22 cellular contexts compared by ENCODE assay signal in the genomic region with DNA sequence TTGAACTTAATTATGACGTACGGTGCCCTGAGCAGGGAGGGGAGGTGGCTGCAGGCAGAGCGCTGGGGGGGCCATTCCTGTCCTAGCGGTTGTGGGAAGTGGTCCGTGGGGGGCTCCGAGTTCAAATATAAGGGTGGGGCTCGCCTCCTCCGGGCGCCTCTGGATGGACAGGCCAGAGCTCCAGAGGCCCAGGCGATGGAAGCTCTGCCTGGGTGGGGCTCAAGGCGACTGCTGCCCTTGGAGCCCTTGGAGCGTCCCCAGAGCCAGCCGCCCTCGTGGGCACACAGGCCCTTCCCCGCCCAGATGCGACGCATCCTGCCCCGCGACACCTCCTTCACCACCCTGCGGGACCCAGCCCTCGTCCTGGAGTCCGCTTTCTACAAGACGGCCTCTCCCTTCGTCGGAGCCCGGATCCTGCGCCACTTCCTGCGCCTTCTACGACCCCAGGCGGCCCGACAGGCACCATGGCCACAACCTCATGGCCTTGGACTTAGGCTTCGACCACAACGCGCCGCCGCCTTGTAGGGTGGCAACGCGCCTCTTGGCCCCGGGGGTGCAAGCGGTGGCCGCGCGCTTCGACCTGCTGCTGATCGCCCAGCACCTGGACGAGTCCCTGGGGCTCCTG. TPM values are rescaled to one million over a fixed set of nuclear protein-coding genes. Genes with fewer than 3 reads are reported as not detected.
DNase-seq lines count a peak whose midpoint lies in the region; ATAC-seq and TF ChIP-seq lines count a peak whose summit lies in the region.
"Had no signal": no experiment of that assay in that cellular context is flagged by ENCODE, and none has a peak within 500 bp of the region (broad histone marks: within the 10 kb centered on the region; RNA-seq: fewer than 3 reads in every experiment).

No MANE protein-coding gene starts in this region.

- CTCF ChIA-PET in CD4-positive, alpha-beta T cell (lab: Charles Lee) = no interaction called here
- CTCF ChIA-PET in activated CD4-positive, alpha-beta T cell treated with anti-CD3 and anti-CD28 coated beads for 36 hours (lab: Charles Lee) = no interaction called here

- H3K9me3 ChIP-seq in esophagus muscularis mucosa = no peaks in the 10 kb centered on the region
- no peaks in the 10 kb centered on the region for H3K9me3 ChIP-seq in osteoblast (ENCODE audit: low read depth, low read length)
- no peaks in the 10 kb centered on the region for H3K9me3 ChIP-seq in CD4-positive, alpha-beta T cell (ENCODE audit: control insufficient read depth, low read length)
- H3K9me3 ChIP-seq: A549, BE2C, Peyer's patch had no signal

- in situ Hi-C loops in GM13977 (cut with MboI; ENCODE audit: low pct_unique_long_range_greater_than_20kb, low sequenced_read_pairs, unreplicated experiment) = no loop called here

- H3K27me3 ChIP-seq in H7 (ENCODE audit: control insufficient read depth, insufficient read depth, low read length) = no peaks in the 10 kb centered on the region
- H3K27me3 ChIP-seq in esophagus muscularis mucosa = peaks cover 0 to 59% (median 7%) of the 10 kb centered on the region in 4 donors
- peaks cover 27% of the 10 kb centered on the region for H3K27me3 ChIP-seq in osteoblast (ENCODE audit: insufficient read depth, low read length)
- H3K27me3 ChIP-seq in CD4-positive, alpha-beta T cell (ENCODE audit: control insufficient read depth, insufficient read depth, low read length) = peaks cover under 1% of the 10 kb centered on the region
- H3K27me3 ChIP-seq: Peyer's patch had no signal

- 46% methylated on average over 29 of the region's 46 CpGs for WGBS in esophagus muscularis mucosa

- no peak overlapping the region for H3K4me3 Mint-ChIP-seq in CD4-positive, alpha-beta T cell
- H3K4me3 Mint-ChIP-seq in activated CD4-positive, alpha-beta T cell treated with anti-CD3 and anti-CD28 coated beads for 36 hours = no peak overlapping the region

- intact Hi-C loops in esophagus muscularis mucosa (cut with DNase I) = no loop called here
- intact Hi-C loops in CD4-positive, alpha-beta T cell (cut with DNase I, micrococcal nuclease) = no loop called here
- intact Hi-C loops in activated CD4-positive, alpha-beta T cell treated with anti-CD3 and anti-CD28 coated beads for 36 hours (cut with DNase I, micrococcal nuclease) = no loop called here

- H3K27ac ChIP-seq in esophagus muscularis mucosa (replicated peaks in 1 of 4) (no peak overlapping the region), osteoblast (ENCODE audit: low read depth, low read length) (no peak overlapping the region)
- H3K27ac ChIP-seq in CD4-positive, alpha-beta T cell (ENCODE audit: low read depth, low read length) = no peak overlapping the region
- H3K27ac ChIP-seq: A549, Peyer's patch had no signal

- no peak for ATAC-seq in CD4-positive, alpha-beta T cell (ENCODE audit: poor library complexity)
- ATAC-seq in activated CD4-positive, alpha-beta T cell treated with anti-CD3 and anti-CD28 coated beads for 36 hours = no peak
- ATAC-seq: A549, HCT116 had no signal

- H3K9me3 Mint-ChIP-seq in CD4-positive, alpha-beta T cell = no peaks in the 10 kb centered on the region
- no peaks in the 10 kb centered on the region for H3K9me3 Mint-ChIP-seq in activated CD4-positive, alpha-beta T cell treated with anti-CD3 and anti-CD28 coated beads for 36 hours (ENCODE audit: low read depth)

- no peaks in the 10 kb centered on the region for H3K79me2 ChIP-seq in osteoblast (ENCODE audit: insufficient read depth, low read length)

- no peak for TF ChIP-seq CTCF in esophagus muscularis mucosa (IDR thresholded peaks at IDR 0.05)
- no peak for TF ChIP-seq CTCF in osteoblast (IDR thresholded peaks at IDR 0.05; ENCODE audit: extremely low read depth, low read depth, low read length)
- TF ChIP-seq CTCF in CD4-positive, alpha-beta T cell (IDR thresholded peaks at IDR 0.05) = no peak
- no peak for TF ChIP-seq CTCF in GM13977 (IDR thresholded peaks at IDR 0.05; ENCODE audit: extremely low read depth, insufficient read depth, missing control alignments)

- no peak overlapping the region for H2AFZ ChIP-seq in osteoblast (ENCODE audit: low read length)

- POLR2A ChIA-PET in CD4-positive, alpha-beta T cell (lab: Charles Lee) = no interaction called here
- POLR2A ChIA-PET in activated CD4-positive, alpha-beta T cell treated with anti-CD3 and anti-CD28 coated beads for 36 hours (lab: Charles Lee) = no interaction called here

- H3K4me3 ChIP-seq in H7 (ENCODE audit: insufficient read depth, low read depth, low read length) (no peak overlapping the region), esophagus muscularis mucosa (no peak overlapping the region), osteoblast (ENCODE audit: insufficient read depth, low read length) (no peak overlapping the region)
- H3K4me3 ChIP-seq: A549, Peyer's patch had no signal

- peaks cover 0 to 8% (median 2%) of the 10 kb centered on the region in 4 donors for H3K4me1 ChIP-seq in esophagus muscularis mucosa
- no peaks in the 10 kb centered on the region for H3K4me1 ChIP-seq in osteoblast (ENCODE audit: insufficient read depth, low read length)
- H3K4me1 ChIP-seq: A549, BE2C, Peyer's patch had no signal

- H3K36me3 Mint-ChIP-seq in CD4-positive, alpha-beta T cell (ENCODE audit: low read depth) = no peaks in the 10 kb centered on the region
- no peaks in the 10 kb centered on the region for H3K36me3 Mint-ChIP-seq in activated CD4-positive, alpha-beta T cell treated with anti-CD3 and anti-CD28 coated beads for 36 hours (ENCODE audit: low read depth)

- no peak for TF ChIP-seq EP300 in esophagus muscularis mucosa (IDR thresholded peaks at IDR 0.05)

- H3K4me2 ChIP-seq in osteoblast (ENCODE audit: insufficient read depth, low read length) = no peak overlapping the region
- H3K4me2 ChIP-seq: A549 had no signal

- H3K27me3 Mint-ChIP-seq in CD4-positive, alpha-beta T cell = peaks cover 40% of the 10 kb centered on the region
- peaks cover 15% of the 10 kb centered on the region for H3K27me3 Mint-ChIP-seq in activated CD4-positive, alpha-beta T cell treated with anti-CD3 and anti-CD28 coated beads for 36 hours

- TF ChIP-seq POLR2A in esophagus muscularis mucosa (IDR thresholded peaks at IDR 0.05; ENCODE audit: low read depth) = no peak

- no peaks in the 10 kb centered on the region for H3K4me1 Mint-ChIP-seq in CD4-positive, alpha-beta T cell (ENCODE audit: low read depth)
- no peaks in the 10 kb centered on the region for H3K4me1 Mint-ChIP-seq in activated CD4-positive, alpha-beta T cell treated with anti-CD3 and anti-CD28 coated beads for 36 hours

- DNase-seq in AG20443 (ENCODE audit: low spot score) (peak; percentile 3), H7 (peak; percentile 59), esophagus muscularis mucosa (ENCODE audit: extremely low spot score) (peak; percentile 72), osteoblast (ENCODE audit: insufficient read length, low spot score, missing footprints) (peak; percentile 53), GM13977 (ENCODE audit: low spot score) (no peak)
- DNase-seq in CD4-positive, alpha-beta T cell = no peak
- DNase-seq in activated CD4-positive, alpha-beta T cell treated with anti-CD3 and anti-CD28 coated beads for 36 hours = no peak
- DNase-seq: BE2C, DMS79, Kasumi-1, NCI-H1048, NCI-H1436, NCI-H2029, NCI-H226, NCI-H510A treated with DMSO at 0.1 percent for 48 hours, NCI-H82, Peyer's patch had no signal

- H3K36me3 ChIP-seq in H7 (replicated peaks; ENCODE audit: control insufficient read depth, insufficient read depth, low read length) (no peaks in the 10 kb centered on the region), esophagus muscularis mucosa (no peaks in the 10 kb centered on the region), osteoblast (ENCODE audit: insufficient read depth, low read length) (no peaks in the 10 kb centered on the region)
- H3K36me3 ChIP-seq: BE2C, Peyer's patch had no signal

- no peaks in the 10 kb centered on the region for H4K20me1 ChIP-seq in osteoblast (ENCODE audit: insufficient read depth, low read length)

- no peak overlapping the region for H3K27ac Mint-ChIP-seq in CD4-positive, alpha-beta T cell
- no peak overlapping the region for H3K27ac Mint-ChIP-seq in activated CD4-positive, alpha-beta T cell treated with anti-CD3 and anti-CD28 coated beads for 36 hours

RNA-seq across cellular contexts. Expression of a gene that starts 10.5 kb away (rescaled TPM):
- total RNA-seq in H7 (2014; rRNA removed; shearing (Covaris generic)) = not detected in 2 replicates
- total RNA-seq in esophagus muscularis mucosa = not detected
- not detected in 2 replicates for total RNA-seq in osteoblast
- total RNA-seq in CD4-positive, alpha-beta T cell = not detected
- total RNA-seq in activated CD4-positive, alpha-beta T cell treated with anti-CD3 and anti-CD28 coated beads for 36 hours = not detected
- total RNA-seq: MCF 10A, OCI-LY7, SK-MEL-5 had no signal

RNA-seq across cellular contexts. Expression of a gene that starts 19.5 kb away (rescaled TPM):
- total RNA-seq in H7 (2014; rRNA removed; shearing (Covaris generic)) = not detected in 2 replicates
- total RNA-seq in esophagus muscularis mucosa = not detected
- not detected in 2 replicates for total RNA-seq in osteoblast
- not detected for total RNA-seq in CD4-positive, alpha-beta T cell
- not detected for total RNA-seq in activated CD4-positive, alpha-beta T cell treated with anti-CD3 and anti-CD28 coated beads for 36 hours
- total RNA-seq: MCF 10A, OCI-LY7, SK-MEL-5 had no signal

RNA-seq across cellular contexts. Expression of a gene that starts 46.9 kb away (rescaled TPM):
- total RNA-seq in H7 (2014; rRNA removed; shearing (Covaris generic)) = 0.07 TPM in 1 of 2 replicates, not detected in the other
- total RNA-seq in esophagus muscularis mucosa (1 to 10 TPM; 1.8 to 4.0 (median 2.2) TPM), osteoblast (1.1 and 1.5 TPM in 2 replicates)
- total RNA-seq in CD4-positive, alpha-beta T cell = 1 to 10 TPM; 7.1 to 7.2 TPM
- total RNA-seq in activated CD4-positive, alpha-beta T cell treated with anti-CD3 and anti-CD28 coated beads for 36 hours = 1 to 10 TPM; 3.6 to 4.1 TPM
- total RNA-seq: SK-MEL-5 had no signal

Comparison
In these comparisons a context has a peak if more than half of its experiments do, and no peak if none do; other contexts are left out.
1. DNase-seq: peak in AG20443 (single experiment), H7 (single experiment), esophagus muscularis mucosa (single experiment) and osteoblast (single experiment); none in CD4-positive, alpha-beta T cell (0 of 10), GM13977 (single experiment) and activated CD4-positive, alpha-beta T cell treated with anti-CD3 and anti-CD28 coated beads for 36 hours (single experiment).